ENCODE assay signal across 1 cellular context in genomic region chr3:170448530-170449110, GRCh38.
TF ChIP-seq lines count a peak whose summit lies in the region.

No MANE protein-coding gene starts in this region.

TF ChIP-seq in GM23338, 12 proteins besides CTCF, POLR2A, EP300 and RAD21:
- no peak for TF ChIP-seq STAT1 (IDR thresholded peaks at IDR 0.05; ENCODE audit: unreplicated experiment)
